In genomic region chr19:8640402-8641004, GRCh38 we compare ENCODE assay signal across 15 cellular contexts. TPM values are rescaled to one million over a fixed set of nuclear protein-coding genes. Genes with fewer than 3 reads are reported as not detected.
DNase-seq lines count a peak whose midpoint lies in the region; ATAC-seq and TF ChIP-seq lines count a peak whose summit lies in the region.
"Had no signal": no experiment of that assay in that cellular context is flagged by ENCODE, and none has a peak within 500 bp of the region (broad histone marks: within the 10 kb centered on the region; RNA-seq: fewer than 3 reads in every experiment).

No MANE protein-coding gene starts in this region.

- in situ Hi-C loops in KBM-7 (cut with MboI; ENCODE audit: low pct_unique_long_range_greater_than_20kb, low sequenced_read_pairs), result no loop called here

- TF ChIP-seq EP300 in stomach (IDR thresholded peaks at IDR 0.05), result no peak

- peak; percentile 65 for ATAC-seq in left lobe of liver
- no peak for ATAC-seq in HG03571 (IDR thresholded peaks at IDR 0.05; ENCODE audit: unreplicated experiment)
- ATAC-seq in GM21737 (IDR thresholded peaks at IDR 0.05; ENCODE audit: unreplicated experiment), result no peak

- peak; percentile 64 for DNase-seq in KBM-7
- peak; percentile 27 to 71 (median 57) for DNase-seq in adrenal gland
- peak; percentile 91 for DNase-seq in left lobe of liver (ENCODE audit: low spot score)
- peak; percentile 34 for DNase-seq in stomach
- no peak for DNase-seq in cerebellum (ENCODE audit: low spot score)
- DNase-seq in DMS114 treated with DMSO at 0.1 percent for 48 hours (lab: John Stamatoyannopoulos, UW; ENCODE audit: unreplicated experiment), result no peak
- DNase-seq: activated CD4-positive, alpha-beta T cell treated with anti-CD3 and anti-CD28 coated beads, Interleukin-2, amount 50 U/mL, for 4 hours; activated naive CD4-positive, alpha-beta T cell treated with anti-CD3 and anti-CD28 coated beads, Interleukin-2, amount 10 ng/mL, durations not matched to agents 7 days and 5 days; foreskin fibroblast; NCI-H1417 treated with DMSO at 0.1 percent for 48 hours; occipital lobe; stimulated activated naive CD4-positive, alpha-beta T cell treated with Interleukin-2 at 50 U/mL for 16 hours had no signal

- H3K9me3 ChIP-seq in adrenal gland (replicated peaks in 1 of 3) (no peaks in the 10 kb centered on the region), stomach (peaks cover 0 to 13% (median 4%) of the 10 kb centered on the region in 4 donors)

- TF ChIP-seq CTCF in adrenal gland (IDR thresholded peaks at IDR 0.05) (no peak), stomach (IDR thresholded peaks at IDR 0.05) (no peak)

- no peak overlapping the region for H3K4me3 ChIP-seq in adrenal gland
- H3K4me3 ChIP-seq in stomach, result no peak overlapping the region
- H3K4me3 ChIP-seq: coronary artery had no signal

- H3K36me3 ChIP-seq in adrenal gland (replicated peaks in 1 of 2) (no peaks in the 10 kb centered on the region), stomach (no peaks in the 10 kb centered on the region)

- intact Hi-C loops in adrenal gland (cut with DNase I) (no loop called here), stomach (cut with DNase I; ENCODE audit: low total_unique reads) (no loop called here)

- 59 to 74% (median 70%) methylated on average over 11 to 12 of the region's 12 CpGs for WGBS in adrenal gland, 4 donors
- WGBS in stomach, 5 donors, result 61 to 70% (median 65%) methylated on average over 12 of the region's 12 CpGs

- H3K4me1 ChIP-seq in adrenal gland (replicated peaks in 1 of 2) (no peaks in the 10 kb centered on the region), stomach (peaks cover 0 to 10% (median 6%) of the 10 kb centered on the region in 4 donors)

- TF ChIP-seq POLR2A in adrenal gland (IDR thresholded peaks at IDR 0.05) (no peak), stomach (IDR thresholded peaks at IDR 0.05) (no peak)

- H3K27ac ChIP-seq in adrenal gland (peak overlapping the region in 2 of 5 donors; percentile 21 to 58), stomach (peak overlapping the region in 2 of 5 donors; percentile 42 to 52)
- H3K27ac ChIP-seq: coronary artery had no signal

- H3K27me3 ChIP-seq in adrenal gland, result no peaks in the 10 kb centered on the region
- H3K27me3 ChIP-seq in stomach, result peaks cover 0 to 14% (median 0%) of the 10 kb centered on the region in 3 donors

RNA-seq across cellular contexts. Expression of gene NFILZ, which starts 10.1 kb away (rescaled TPM):
- total RNA-seq in adrenal gland, result not detected
- polyA plus RNA-seq in adrenal gland, result not detected
- total RNA-seq in left lobe of liver, result not detected
- total RNA-seq in stomach, result not detected
- not detected for polyA plus RNA-seq in stomach
- total RNA-seq in cerebellum, result not detected
- total RNA-seq: occipital lobe had no signal

RNA-seq across cellular contexts. Expression of gene ADAMTS10, which starts 30.0 kb away (rescaled TPM):
- total RNA-seq in adrenal gland (100 to 1,000 TPM in 1 of 8 donors, 10 to 100 TPM in 6, 1 to 10 TPM in 1; 7.6 to 100 (median 25.8) TPM), left lobe of liver (12.0 TPM), stomach (10 to 100 TPM in 3 of 5 donors, 1 to 10 TPM in 2; 2.3 to 28.5 (median 12.8) TPM), cerebellum (48.8 TPM)
- polyA plus RNA-seq in adrenal gland (100 to 1,000 TPM in 1 of 3 donors, 10 to 100 TPM in 1, 1 to 10 TPM in 1; 2.0 to 190 (median 57.4) TPM), stomach (1 to 10 TPM; 1.9 to 6.6 (median 5.7) TPM)

RNA-seq across cellular contexts. Expression of gene ACTL9, which starts 58.1 kb away (rescaled TPM):
- total RNA-seq in adrenal gland, result not detected
- polyA plus RNA-seq in adrenal gland, result not detected
- total RNA-seq in left lobe of liver, result not detected
- total RNA-seq in stomach, result not detected
- polyA plus RNA-seq in stomach, result not detected
- total RNA-seq in cerebellum, result not detected
- total RNA-seq: occipital lobe had no signal

Comparison
In these comparisons a context has a peak if more than half of its experiments do, and no peak if none do; other contexts are left out.
1. DNase-seq: peak in KBM-7 (single experiment), adrenal gland (7 of 7), left lobe of liver (single experiment) and stomach (single experiment); none in cerebellum (single experiment) and DMS114 treated with DMSO at 0.1 percent for 48 hours (single experiment).